ENCODE assay signal across 8 cellular contexts in the genomic region with DNA sequence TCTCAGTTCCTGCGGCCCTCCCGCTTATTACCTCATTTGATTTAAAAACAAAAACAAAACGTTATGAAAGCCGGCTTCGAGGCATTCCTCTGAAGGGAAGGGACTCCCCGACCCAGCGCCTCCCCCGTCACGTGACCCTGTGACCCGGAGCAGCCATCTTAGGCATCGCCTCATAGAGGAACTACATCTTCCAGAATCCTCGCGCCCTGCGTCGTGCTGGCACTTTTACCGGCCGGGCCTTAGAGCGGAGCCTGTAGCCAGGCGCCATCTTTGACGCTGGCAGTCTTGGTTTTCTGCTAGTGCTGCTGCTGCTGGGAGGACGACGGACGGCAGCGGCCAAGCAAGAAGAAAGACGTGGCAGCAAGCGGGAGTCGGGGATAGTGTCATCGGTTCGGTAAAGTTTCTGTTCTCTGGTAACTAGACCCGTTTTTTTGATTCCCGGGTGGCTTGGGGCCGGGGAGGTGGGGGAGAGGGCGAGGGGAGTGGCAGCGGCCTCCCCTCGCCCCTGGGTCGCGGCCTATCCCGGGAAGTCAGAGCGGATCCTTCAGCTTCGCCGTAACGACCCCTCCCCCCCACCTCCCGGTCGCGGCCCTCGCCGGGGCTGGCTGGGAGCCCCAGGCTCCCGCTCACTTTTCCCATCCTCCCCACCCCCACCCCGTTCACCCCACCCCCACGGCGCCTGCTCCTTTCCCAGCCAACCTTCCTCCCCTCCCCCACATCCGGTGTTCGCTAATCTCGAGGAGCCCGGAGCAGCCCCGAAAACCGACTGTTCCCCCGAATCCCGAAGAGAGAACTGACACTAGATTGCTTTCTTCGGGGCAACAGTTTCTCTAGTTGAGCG. TPM values are rescaled to one million over a fixed set of nuclear protein-coding genes. Genes with fewer than 3 reads are reported as not detected.
A peak's percentile ranks its signal among the peaks of the same experiment; 100 is the strongest.
DNase-seq lines count a peak whose midpoint lies in the region; ATAC-seq lines count a peak whose summit lies in the region.

A gene with protein sequence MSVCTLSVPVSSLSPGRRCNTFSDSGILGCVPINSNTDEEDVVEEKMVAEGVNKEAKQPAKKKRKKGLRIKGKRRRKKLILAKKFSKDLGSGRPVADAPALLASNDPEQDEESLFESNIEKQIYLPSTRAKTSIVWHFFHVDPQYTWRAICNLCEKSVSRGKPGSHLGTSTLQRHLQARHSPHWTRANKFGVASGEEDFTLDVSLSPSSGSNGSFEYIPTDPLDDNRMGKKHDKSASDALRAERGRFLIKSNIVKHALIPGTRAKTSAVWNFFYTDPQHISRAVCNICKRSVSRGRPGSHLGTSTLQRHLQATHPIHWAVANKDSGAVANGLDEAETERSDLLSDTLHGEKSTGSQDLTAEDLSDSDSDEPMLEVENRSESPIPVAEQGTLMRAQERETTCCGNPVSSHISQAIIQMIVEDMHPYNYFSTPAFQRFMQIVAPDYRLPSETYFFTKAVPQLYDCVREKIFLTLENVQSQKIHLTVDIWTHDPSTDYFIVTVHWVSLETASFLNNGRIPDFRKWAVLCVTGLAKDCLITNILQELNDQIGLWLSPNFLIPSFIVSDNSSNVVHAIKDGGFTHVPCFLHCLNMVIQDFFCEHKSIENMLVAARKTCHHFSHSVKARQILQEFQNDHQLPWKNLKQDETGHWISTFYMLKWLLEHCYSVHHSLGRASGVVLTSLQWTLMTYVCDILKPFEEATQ (N-terminal part only) (plus strand): TSS at position 242 of the 841 bp plus-strand sequence. CDS start 1,900 bp downstream, outside the sequence.
Gene ZC3H11A (plus strand): TSS at position 242 of the 841 bp plus-strand sequence. CDS start 21,448 bp downstream, outside the sequence.

- peak within 1 kb of the TSS; percentile 83 for H3K4me3 ChIP-seq in BLaER1

- H3K4me1 ChIP-seq in BLaER1: peaks cover 27% of the 10 kb centered on the region

- peaks cover 33% of the 10 kb centered on the region for H3K36me3 ChIP-seq in BLaER1

- peaks cover 45% of the 10 kb centered on the region for H4K20me1 ChIP-seq in BLaER1

- H3K9me3 ChIP-seq in BLaER1: peaks cover 31% of the 10 kb centered on the region

- H3K9ac ChIP-seq in BLaER1: peak within 1 kb of the TSS; percentile 92

- peak; percentile 96 for DNase-seq in NCI-H748 (lab: John Stamatoyannopoulos, UW; ENCODE audit: unreplicated experiment)
- DNase-seq in activated CD4-positive, alpha-beta T cell treated with anti-CD3 and anti-CD28 coated beads, Interleukin-2, amount 50 U/mL, for 1 hour: peak; percentile 98
- peak; percentile 100 for DNase-seq in dedifferentiated amniotic fluid mesenchymal stem cell (ENCODE audit: extremely low spot score)
- peak; percentile 98 for DNase-seq in left lobe of liver (ENCODE audit: low spot score)
- peak; percentile 98 for DNase-seq in stimulated activated CD4-positive, alpha-beta T cell treated with anti-CD3 and anti-CD28 coated beads, Interleukin-2, amount 100 ng/mL, for 4 hours (ENCODE audit: low read depth)

- peak within 1 kb of the TSS; percentile 92 for H3K4me2 ChIP-seq in BLaER1

- ATAC-seq in GM19351 (IDR thresholded peaks at IDR 0.05; ENCODE audit: unreplicated experiment) (peak; percentile 98), HG03521 (IDR thresholded peaks at IDR 0.05; ENCODE audit: unreplicated experiment) (peak; percentile 97), left lobe of liver (peak; percentile 95)

- peak within 1 kb of the TSS; percentile 85 for H3K27ac ChIP-seq in BLaER1

- H3K27me3 ChIP-seq in BLaER1: no peaks in the 10 kb centered on the region

RNA-seq across cellular contexts. Expression of the first gene that starts in this region (rescaled TPM):
- 17.0 TPM for total RNA-seq in left lobe of liver

RNA-seq across cellular contexts. Expression of gene ZC3H11A, which starts in this region (rescaled TPM):
- 23.7 TPM for total RNA-seq in left lobe of liver

Comparison
In these comparisons a context has a peak if more than half of its experiments do, and no peak if none do; other contexts are left out.
1. Peak in every context shown above with its lines: DNase-seq, ATAC-seq, H3K4me3 ChIP-seq and H3K27ac ChIP-seq.